18 cellular contexts compared by ENCODE assay signal in genomic region chr15:41950127-41950483, GRCh38. TPM values are rescaled to one million over a fixed set of nuclear protein-coding genes. Genes with fewer than 3 reads are reported as not detected.
DNase-seq lines count a peak whose midpoint lies in the region; ATAC-seq and TF ChIP-seq lines count a peak whose summit lies in the region.
"Had no signal": no experiment of that assay in that cellular context is flagged by ENCODE, and none has a peak within 500 bp of the region (broad histone marks: within the 10 kb centered on the region; RNA-seq: fewer than 3 reads in every experiment).

No MANE protein-coding gene starts in this region.

- ATAC-seq in T-helper 17 cell: no peak
- ATAC-seq in activated T-helper 17 cell treated with anti-CD3 and anti-CD28 coated beads, Interleukin-2, amount 50 U/mL, for 72 hours (replicated peaks): no peak
- ATAC-seq in GM21447 (IDR thresholded peaks at IDR 0.05; ENCODE audit: unreplicated experiment): no peak
- ATAC-seq: activated T-cell treated with anti-CD3 and anti-CD28 coated beads, Interleukin-2, amount 50 U/mL, for 72 hours; CD8-positive, alpha-beta T cell; natural killer cell treated with Interleukin-12 subunit alpha and Interleukin-12 subunit beta and Interleukin-15 and Interleukin-18, amount 100 ng/mL, for 72 hours had no signal

- H3K27me3 Mint-ChIP-seq in T-helper 17 cell: no peaks in the 10 kb centered on the region
- no peaks in the 10 kb centered on the region for H3K27me3 Mint-ChIP-seq in progenitor cell of endocrine pancreas
- H3K27me3 Mint-ChIP-seq in activated T-helper 17 cell treated with anti-CD3 and anti-CD28 coated beads, Interleukin-2, amount 50 U/mL, for 72 hours: no peaks in the 10 kb centered on the region
- H3K27me3 Mint-ChIP-seq: activated CD4-positive, alpha-beta memory T cell treated with anti-CD3 and anti-CD28 coated beads, Interleukin-2, amount 10 ng/mL, durations not matched to agents 7 days and 5 days; central memory CD8-positive, alpha-beta T cell; natural killer cell treated with Interleukin-12 subunit alpha and Interleukin-12 subunit beta and Interleukin-15 and Interleukin-18, amount 100 ng/mL, for 72 hours; stimulated activated naive CD8-positive, alpha-beta T cell treated with anti-CD3 and anti-CD28 coated beads, Interleukin-15, Interleukin-2, amounts not matched to agents 100 ng/mL and 50 ng/mL, for 24 hours had no signal

- H2AFZ ChIP-seq in hepatocyte: no peak overlapping the region

- peak; percentile 74 for DNase-seq in ELF-1 (ENCODE audit: low read depth, low spot score)
- no peak for DNase-seq in T-helper 17 cell
- no peak for DNase-seq in hepatocyte (ENCODE audit: low spot score)
- DNase-seq in progenitor cell of endocrine pancreas (ENCODE audit: low spot score, unreplicated experiment): no peak
- no peak for DNase-seq in epidermal melanocyte (ENCODE audit: insufficient read length, low spot score)
- no peak for DNase-seq in SW480 (ENCODE audit: low spot score)
- DNase-seq: activated CD4-positive, alpha-beta memory T cell treated with anti-CD3 and anti-CD28 coated beads, Interleukin-2, amount 10 ng/mL, durations not matched to agents 7 days and 5 days; activated T-cell treated with anti-CD3 and anti-CD28 coated beads, Interleukin-2, amount 50 U/mL, for 72 hours; CD8-positive, alpha-beta T cell; DMS79 treated with DMSO at 0.1 percent for 48 hours; Kasumi-1; NCI-H2171 treated with DMSO at 0.1 percent for 48 hours; SW 1271 had no signal

- peaks cover 14% of the 10 kb centered on the region for H3K4me1 Mint-ChIP-seq in T-helper 17 cell
- H3K4me1 Mint-ChIP-seq in progenitor cell of endocrine pancreas (ENCODE audit: low read depth): peaks cover 18% of the 10 kb centered on the region
- H3K4me1 Mint-ChIP-seq in activated T-helper 17 cell treated with anti-CD3 and anti-CD28 coated beads, Interleukin-2, amount 50 U/mL, for 72 hours: peaks cover 4% of the 10 kb centered on the region
- H3K4me1 Mint-ChIP-seq: central memory CD8-positive, alpha-beta T cell had no signal

- H3K27ac Mint-ChIP-seq in T-helper 17 cell (peak overlapping the region; percentile 24), progenitor cell of endocrine pancreas (peak overlapping the region; percentile 17)
- H3K27ac Mint-ChIP-seq in activated T-helper 17 cell treated with anti-CD3 and anti-CD28 coated beads, Interleukin-2, amount 50 U/mL, for 72 hours: no peak overlapping the region
- H3K27ac Mint-ChIP-seq: activated CD4-positive, alpha-beta memory T cell treated with anti-CD3 and anti-CD28 coated beads, Interleukin-2, amount 10 ng/mL, durations not matched to agents 7 days and 5 days; CD8-positive, alpha-beta T cell; stimulated activated naive CD8-positive, alpha-beta T cell treated with anti-CD3 and anti-CD28 coated beads, Interleukin-15, Interleukin-2, amounts not matched to agents 100 ng/mL and 50 ng/mL, for 24 hours had no signal

- no peaks in the 10 kb centered on the region for H3K9me2 ChIP-seq in hepatocyte (replicated peaks; ENCODE audit: insufficient read depth)

- TF ChIP-seq CTCF in hepatocyte (IDR thresholded peaks at IDR 0.05; ENCODE audit: poor library complexity) (no peak), progenitor cell of endocrine pancreas (IDR thresholded peaks at IDR 0.05; ENCODE audit: unreplicated experiment) (no peak)

- H3K27ac ChIP-seq in hepatocyte: peak overlapping the region; percentile 79

- H3K4me3 Mint-ChIP-seq in T-helper 17 cell (no peak overlapping the region), progenitor cell of endocrine pancreas (ENCODE audit: low read depth) (no peak overlapping the region)
- no peak overlapping the region for H3K4me3 Mint-ChIP-seq in activated T-helper 17 cell treated with anti-CD3 and anti-CD28 coated beads, Interleukin-2, amount 50 U/mL, for 72 hours
- H3K4me3 Mint-ChIP-seq: activated CD4-positive, alpha-beta memory T cell treated with anti-CD3 and anti-CD28 coated beads, Interleukin-2, amount 10 ng/mL, durations not matched to agents 7 days and 5 days; activated T-cell treated with anti-CD3 and anti-CD28 coated beads, Interleukin-2, amount 50 U/mL, for 72 hours; CD8-positive, alpha-beta T cell; central memory CD8-positive, alpha-beta T cell; natural killer cell treated with Interleukin-12 subunit alpha and Interleukin-12 subunit beta and Interleukin-15 and Interleukin-18, amount 100 ng/mL, for 72 hours; stimulated activated naive CD8-positive, alpha-beta T cell treated with anti-CD3 and anti-CD28 coated beads, Interleukin-15, Interleukin-2, amounts not matched to agents 100 ng/mL and 50 ng/mL, for 24 hours had no signal

- H3K36me3 Mint-ChIP-seq in T-helper 17 cell (ENCODE audit: low read depth) (peaks cover 7% of the 10 kb centered on the region), progenitor cell of endocrine pancreas (ENCODE audit: insufficient read depth) (peaks cover 9% of the 10 kb centered on the region)
- peaks cover 79% of the 10 kb centered on the region for H3K36me3 Mint-ChIP-seq in activated T-helper 17 cell treated with anti-CD3 and anti-CD28 coated beads, Interleukin-2, amount 50 U/mL, for 72 hours (ENCODE audit: low read depth)
- H3K36me3 Mint-ChIP-seq: natural killer cell treated with Interleukin-12 subunit alpha and Interleukin-12 subunit beta and Interleukin-15 and Interleukin-18, amount 100 ng/mL, for 72 hours had no signal

- no peaks in the 10 kb centered on the region for H4K20me1 ChIP-seq in hepatocyte (ENCODE audit: insufficient read depth, poor library complexity, severe bottlenecking)

- no peaks in the 10 kb centered on the region for H3K9me3 Mint-ChIP-seq in progenitor cell of endocrine pancreas (ENCODE audit: low read depth)
- H3K9me3 Mint-ChIP-seq in activated T-helper 17 cell treated with anti-CD3 and anti-CD28 coated beads, Interleukin-2, amount 50 U/mL, for 72 hours: no peaks in the 10 kb centered on the region
- H3K9me3 Mint-ChIP-seq: activated CD4-positive, alpha-beta memory T cell treated with anti-CD3 and anti-CD28 coated beads, Interleukin-2, amount 10 ng/mL, durations not matched to agents 7 days and 5 days; activated T-cell treated with anti-CD3 and anti-CD28 coated beads, Interleukin-2, amount 50 U/mL, for 72 hours; CD8-positive, alpha-beta T cell; central memory CD8-positive, alpha-beta T cell; natural killer cell treated with Interleukin-12 subunit alpha and Interleukin-12 subunit beta and Interleukin-15 and Interleukin-18, amount 100 ng/mL, for 72 hours; stimulated activated naive CD8-positive, alpha-beta T cell treated with anti-CD3 and anti-CD28 coated beads, Interleukin-15, Interleukin-2, amounts not matched to agents 100 ng/mL and 50 ng/mL, for 24 hours had no signal

- H3K27me3 ChIP-seq in hepatocyte: no peaks in the 10 kb centered on the region

- peaks cover 30% of the 10 kb centered on the region for H3K4me1 ChIP-seq in hepatocyte (ENCODE audit: insufficient read depth)

- H3K79me2 ChIP-seq in hepatocyte: peaks cover 50% of the 10 kb centered on the region

- no peak overlapping the region for H3K4me3 ChIP-seq in hepatocyte

- peak overlapping the region; percentile 48 for H3K4me2 ChIP-seq in hepatocyte

- WGBS in hepatocyte (ENCODE audit: low lambda C conversion rate, missing lambda C conversion rate): 37% methylated on average over 4 of the region's 4 CpGs

- H3K9me3 ChIP-seq in T-helper 17 cell (ENCODE audit: control insufficient read depth, low read length, poor library complexity, severe bottlenecking) (no peaks in the 10 kb centered on the region), hepatocyte (ENCODE audit: low read depth) (no peaks in the 10 kb centered on the region)

- H3K36me3 ChIP-seq in hepatocyte (replicated peaks; ENCODE audit: insufficient read depth, low read depth): no peaks in the 10 kb centered on the region

RNA-seq across cellular contexts. Expression of gene EHD4, which starts 22.3 kb away (rescaled TPM):
- total RNA-seq in T-helper 17 cell (10 to 100 TPM; 57.6 to 79.9 TPM), hepatocyte (26.4 and 27.3 TPM in 2 replicates), progenitor cell of endocrine pancreas (17.2 and 18.4 TPM in 2 replicates)
- polyA plus RNA-seq in hepatocyte: 30.9 and 34.7 TPM in 2 replicates
- 10 to 100 TPM; 51.0 to 56.3 TPM for total RNA-seq in activated T-helper 17 cell treated with anti-CD3 and anti-CD28 coated beads, Interleukin-2, amount 50 U/mL, for 72 hours

RNA-seq across cellular contexts. Expression of gene SPTBN5, which starts 56.3 kb away (rescaled TPM):
- total RNA-seq in T-helper 17 cell: 1 to 10 TPM; 1.9 to 2.2 TPM
- 1.7 and 2.0 TPM in 2 replicates for total RNA-seq in hepatocyte
- 1.9 and 2.6 TPM in 2 replicates for polyA plus RNA-seq in hepatocyte
- 6.6 and 7.9 TPM in 2 replicates for total RNA-seq in progenitor cell of endocrine pancreas
- 1 to 10 TPM; 2.4 to 4.9 TPM for total RNA-seq in activated T-helper 17 cell treated with anti-CD3 and anti-CD28 coated beads, Interleukin-2, amount 50 U/mL, for 72 hours
